ENCODE assay signal across 8 cellular contexts in the genomic region with DNA sequence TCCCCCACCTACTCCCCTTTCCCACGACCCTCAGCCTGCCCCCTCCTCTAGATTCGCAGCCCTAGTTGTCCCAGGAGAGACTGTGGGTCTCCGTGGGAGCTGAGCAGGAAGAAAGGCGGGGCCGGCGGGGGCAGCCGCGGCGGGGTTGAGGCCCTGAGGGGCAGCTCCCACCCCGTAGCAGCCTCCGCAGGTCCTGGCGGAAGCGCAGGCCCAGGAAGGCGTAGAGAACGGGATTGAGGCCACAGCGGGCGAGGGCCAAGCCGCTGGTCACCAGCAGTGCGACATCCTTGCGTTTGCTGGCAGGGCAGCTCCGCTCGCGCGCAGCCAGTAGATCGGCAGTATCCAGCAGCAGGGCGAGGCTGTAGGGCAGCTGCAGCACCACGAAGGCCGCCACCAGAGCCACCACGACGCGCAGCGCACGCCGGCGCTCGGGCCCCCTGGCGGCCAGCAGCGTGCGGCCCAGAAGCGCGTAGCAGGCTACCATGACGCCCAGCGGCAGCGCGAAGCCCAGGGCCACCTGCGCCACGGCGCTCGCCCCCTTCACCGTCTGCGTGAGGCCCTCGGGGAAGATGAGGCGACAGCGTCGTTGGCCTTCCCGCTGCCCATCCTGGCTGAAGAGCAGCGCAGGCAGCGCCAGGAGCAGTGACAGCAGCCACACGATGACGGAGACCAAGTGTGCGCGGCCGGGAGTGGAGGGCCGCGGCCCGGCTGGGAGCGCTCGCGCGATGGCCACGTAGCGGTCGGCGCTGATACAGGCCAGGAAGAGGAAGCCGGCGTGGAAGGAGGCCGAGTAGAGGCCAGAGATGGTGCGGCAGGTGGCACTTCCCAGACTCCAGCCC. TPM values are rescaled to one million over a fixed set of nuclear protein-coding genes. Genes with fewer than 3 reads are reported as not detected.
DNase-seq lines count a peak whose midpoint lies in the region; ATAC-seq and TF ChIP-seq lines count a peak whose summit lies in the region.

No MANE protein-coding gene starts in this region.

- H3K27me3 ChIP-seq in NT2/D1 (ENCODE audit: insufficient read depth, insufficient read length) (peaks cover 17% of the 10 kb centered on the region), fibroblast of lung (ENCODE audit: control insufficient read depth, insufficient read depth, low read length) (no peaks in the 10 kb centered on the region), subcutaneous abdominal adipose tissue (ENCODE audit: control insufficient read depth in 5 of 5, insufficient read depth in 4 of 5, low read length in 5 of 5) (peaks cover 0 to 21% (median 12%) of the 10 kb centered on the region in 5 donors)

- H3K4me1 ChIP-seq in NT2/D1 (ENCODE audit: insufficient read depth, insufficient read length) (peaks cover 27% of the 10 kb centered on the region), fibroblast of lung (ENCODE audit: control insufficient read depth, extremely low read depth, insufficient read depth, low read length) (peaks cover 41% of the 10 kb centered on the region), subcutaneous abdominal adipose tissue (ENCODE audit: control insufficient read depth in 5 of 5, insufficient read depth in 5 of 5, low read length in 5 of 5) (peaks cover 2 to 83% (median 79%) of the 10 kb centered on the region in 5 donors)

- H3K4me2 ChIP-seq in fibroblast of lung (ENCODE audit: extremely low read depth, insufficient read depth, low read length), result peak overlapping the region; percentile 90

- peak; percentile 21 for ATAC-seq in HG03354 (IDR thresholded peaks at IDR 0.05; ENCODE audit: poor library complexity, severe bottlenecking, unreplicated experiment)
- ATAC-seq in activated T-helper 17 cell treated with anti-CD3 and anti-CD28 coated beads, Interleukin-2, amount 50 U/mL, for 72 hours (replicated peaks), result peak; percentile 52
- peak; percentile 54 to 56 for ATAC-seq in naive B cell (ENCODE audit: low read depth in 2 of 2)
- ATAC-seq in GM18517 (IDR thresholded peaks at IDR 0.05; ENCODE audit: unreplicated experiment), result no peak

- H3K9me3 Mint-ChIP-seq in activated T-helper 17 cell treated with anti-CD3 and anti-CD28 coated beads, Interleukin-2, amount 50 U/mL, for 72 hours, result no peaks in the 10 kb centered on the region
- peaks cover 0 to 2% (median 0%) of the 10 kb centered on the region in 7 donors for H3K9me3 Mint-ChIP-seq in naive B cell

- peak; percentile 86 for DNase-seq in Caki2 (ENCODE audit: low read depth)
- DNase-seq in NT2/D1 (ENCODE audit: low read depth, low spot score), result no peak
- peak; percentile 77 to 79 for DNase-seq in fibroblast of lung (ENCODE audit: low read depth in 2 of 2)
- peak; percentile 74 for DNase-seq in naive B cell

- H3K79me2 ChIP-seq in fibroblast of lung (ENCODE audit: control insufficient read depth, insufficient read depth, low read length), result peaks cover 23% of the 10 kb centered on the region

- peak overlapping the region; percentile 98 for H3K9ac ChIP-seq in NT2/D1 (ENCODE audit: insufficient read length, low read depth)
- peak overlapping the region; percentile 70 for H3K9ac ChIP-seq in fibroblast of lung (ENCODE audit: insufficient read depth, low read length)
- peak overlapping the region in 4 of 5 donors; percentile 38 to 75 (median 64) for H3K9ac ChIP-seq in subcutaneous abdominal adipose tissue (ENCODE audit: low read length in 5 of 5)

- no peaks in the 10 kb centered on the region for H4K20me1 ChIP-seq in fibroblast of lung (ENCODE audit: control insufficient read depth, extremely low read depth, insufficient read depth, low read length)

- H3K9me3 ChIP-seq in NT2/D1 (ENCODE audit: insufficient read depth, low read length) (no peaks in the 10 kb centered on the region), fibroblast of lung (ENCODE audit: control insufficient read depth, insufficient read depth, low read depth, low read length) (no peaks in the 10 kb centered on the region), subcutaneous abdominal adipose tissue (ENCODE audit: control insufficient read depth in 5 of 5, low read length in 5 of 5) (no peaks in the 10 kb centered on the region)

- no peaks in the 10 kb centered on the region for H3K36me3 Mint-ChIP-seq in activated T-helper 17 cell treated with anti-CD3 and anti-CD28 coated beads, Interleukin-2, amount 50 U/mL, for 72 hours (ENCODE audit: low read depth)
- H3K36me3 Mint-ChIP-seq in naive B cell, result no peaks in the 10 kb centered on the region

- H3K4me3 ChIP-seq in NT2/D1 (ENCODE audit: insufficient read length, low read depth) (peak overlapping the region; percentile 71), fibroblast of lung (replicated peaks in 1 of 4; ENCODE audit: control extremely low read depth in 1 of 4, insufficient read depth in 1 of 4, low read depth in 3 of 4, low read length in 4 of 4) (peak overlapping the region; percentile 19 to 42 (median 25)), subcutaneous abdominal adipose tissue (ENCODE audit: low read depth in 1 of 5, low read length in 5 of 5) (peak overlapping the region; percentile 54 to 70 (median 61))

- H3K36me3 ChIP-seq in NT2/D1 (ENCODE audit: insufficient read depth, insufficient read length, low read length) (peaks cover 4% of the 10 kb centered on the region), fibroblast of lung (ENCODE audit: control insufficient read depth, insufficient read depth, low read length) (no peaks in the 10 kb centered on the region), subcutaneous abdominal adipose tissue (ENCODE audit: control insufficient read depth in 5 of 5, insufficient read depth in 5 of 5, low read length in 5 of 5) (no peaks in the 10 kb centered on the region)

- H3K27ac Mint-ChIP-seq in activated T-helper 17 cell treated with anti-CD3 and anti-CD28 coated beads, Interleukin-2, amount 50 U/mL, for 72 hours, result no peak overlapping the region
- H3K27ac Mint-ChIP-seq in naive B cell, result peak overlapping the region in 5 of 6 donors; percentile 47 to 85 (median 69)

- peak; percentile 55 to 77 for TF ChIP-seq CTCF in fibroblast of lung (conservative IDR thresholded peaks at IDR 0.05 in 1 of 2, IDR thresholded peaks at IDR 0.05 in 1 of 2; ENCODE audit: low read depth in 1 of 2, low read length in 2 of 2)

- H3K4me1 Mint-ChIP-seq in activated T-helper 17 cell treated with anti-CD3 and anti-CD28 coated beads, Interleukin-2, amount 50 U/mL, for 72 hours, result peaks cover 21% of the 10 kb centered on the region
- peaks cover 63 to 71% (median 63%) of the 10 kb centered on the region in 3 donors for H3K4me1 Mint-ChIP-seq in naive B cell

- H3K27ac ChIP-seq in fibroblast of lung (ENCODE audit: insufficient read depth, low read length) (peak overlapping the region; percentile 86), subcutaneous abdominal adipose tissue (ENCODE audit: low read depth, low read length) (peak overlapping the region; percentile 76)

- peak overlapping the region; percentile 95 for H2AFZ ChIP-seq in fibroblast of lung (ENCODE audit: low read length)

- peaks cover 21% of the 10 kb centered on the region for H3K27me3 Mint-ChIP-seq in activated T-helper 17 cell treated with anti-CD3 and anti-CD28 coated beads, Interleukin-2, amount 50 U/mL, for 72 hours
- H3K27me3 Mint-ChIP-seq in naive B cell, result peaks cover 22 to 58% (median 39%) of the 10 kb centered on the region in 3 donors

- H3K4me3 Mint-ChIP-seq in activated T-helper 17 cell treated with anti-CD3 and anti-CD28 coated beads, Interleukin-2, amount 50 U/mL, for 72 hours, result peak overlapping the region; percentile 87
- peak overlapping the region; percentile 77 to 91 (median 82) for H3K4me3 Mint-ChIP-seq in naive B cell

- in situ Hi-C loops in Caki2 (cut with HindIII; ENCODE audit: low pct_unique_long_range_greater_than_20kb, low sequenced_read_pairs), result no loop called here

RNA-seq across cellular contexts. Expression of a gene that starts 1.9 kb away (rescaled TPM):
- total RNA-seq in Caki2 (2014; rRNA removed; shearing (Covaris generic); ENCODE audit: low replicate concordance), result not detected in 2 replicates
- total RNA-seq in activated T-helper 17 cell treated with anti-CD3 and anti-CD28 coated beads, Interleukin-2, amount 50 U/mL, for 72 hours, result 1 to 10 TPM in 1 of 2 donors, under 1 TPM in 1; 0.82 to 1.1 TPM
- 1.3 and 2.6 TPM in 2 replicates for total RNA-seq in fibroblast of lung
- 0.87 and 2.5 TPM in 2 replicates for polyA plus RNA-seq in fibroblast of lung
- polyA plus RNA-seq in fibroblast of lung (2012), result 4.2 and 10.0 TPM in 2 replicates
- 2.4 and 2.9 TPM in 2 replicates for polyA minus RNA-seq in fibroblast of lung (ENCODE audit: low replicate concordance)
- 1 to 10 TPM in 1 of 6 donors, under 1 TPM in 2, not detected in 3; 0.27 to 1.8 (median 0.93) TPM for polyA plus RNA-seq in naive B cell (ENCODE audit: low read depth in 6 of 6)

RNA-seq across cellular contexts. Expression of a gene that starts 2.6 kb away (rescaled TPM):
- 2.0 and 3.2 TPM in 2 replicates for total RNA-seq in Caki2 (2014; rRNA removed; shearing (Covaris generic); ENCODE audit: low replicate concordance)
- 1 to 10 TPM in 1 of 2 donors, under 1 TPM in 1; 0.61 to 2.8 TPM for total RNA-seq in activated T-helper 17 cell treated with anti-CD3 and anti-CD28 coated beads, Interleukin-2, amount 50 U/mL, for 72 hours
- 20.5 and 40.1 TPM in 2 replicates for total RNA-seq in fibroblast of lung
- polyA plus RNA-seq in fibroblast of lung (39.4 and 39.5 TPM in 2 replicates), naive B cell (ENCODE audit: low read depth in 6 of 6) (under 1 TPM in 5 of 6 donors, not detected in 1; 0.19 to 1.00 (median 0.39) TPM)
- 44.9 and 52.7 TPM in 2 replicates for polyA plus RNA-seq in fibroblast of lung (2012)
- polyA minus RNA-seq in fibroblast of lung (ENCODE audit: low replicate concordance), result 110 and 145 TPM in 2 replicates

RNA-seq across cellular contexts. Expression of a gene that starts 2.9 kb away (rescaled TPM):
- 20.5 and 21.5 TPM in 2 replicates for total RNA-seq in Caki2 (2014; rRNA removed; shearing (Covaris generic); ENCODE audit: low replicate concordance)
- 1 to 10 TPM in 1 of 2 donors, under 1 TPM in 1; 0.61 to 1.5 TPM for total RNA-seq in activated T-helper 17 cell treated with anti-CD3 and anti-CD28 coated beads, Interleukin-2, amount 50 U/mL, for 72 hours
- total RNA-seq in fibroblast of lung, result 19.3 and 24.6 TPM in 2 replicates
- polyA plus RNA-seq in fibroblast of lung, result 2.3 and 3.0 TPM in 2 replicates
- 10.5 and 16.2 TPM in 2 replicates for polyA plus RNA-seq in fibroblast of lung (2012)
- 4.1 and 9.3 TPM in 2 replicates for polyA minus RNA-seq in fibroblast of lung (ENCODE audit: low replicate concordance)
- polyA plus RNA-seq in naive B cell (ENCODE audit: low read depth in 6 of 6), result not detected

RNA-seq across cellular contexts. Expression of a gene that starts 20.6 kb away (rescaled TPM):
- 3.1 and 6.7 TPM in 2 replicates for total RNA-seq in Caki2 (2014; rRNA removed; shearing (Covaris generic); ENCODE audit: low replicate concordance)
- 10 to 100 TPM in 1 of 2 donors, 1 to 10 TPM in 1; 7.5 to 15.7 TPM for total RNA-seq in activated T-helper 17 cell treated with anti-CD3 and anti-CD28 coated beads, Interleukin-2, amount 50 U/mL, for 72 hours
- 6.9 and 11.6 TPM in 2 replicates for total RNA-seq in fibroblast of lung
- polyA plus RNA-seq in fibroblast of lung (13.1 and 13.5 TPM in 2 replicates), naive B cell (ENCODE audit: low read depth in 6 of 6) (1 to 10 TPM in 5 of 6 donors, under 1 TPM in 1; 0.39 to 3.3 (median 1.5) TPM)
- polyA plus RNA-seq in fibroblast of lung (2012), result 14.4 and 15.0 TPM in 2 replicates
- 17.2 and 25.9 TPM in 2 replicates for polyA minus RNA-seq in fibroblast of lung (ENCODE audit: low replicate concordance)
